In genomic region chr5:59275537-59276276, GRCh38 we compare ENCODE assay signal across 8 cellular contexts.
DNase-seq lines count a peak whose midpoint lies in the region; ATAC-seq and TF ChIP-seq lines count a peak whose summit lies in the region.

No MANE protein-coding gene starts in this region.

- H2AK5ac ChIP-seq in mesendoderm (ENCODE audit: low read length) = no peak overlapping the region

- no peaks in the 10 kb centered on the region for H3K27me3 ChIP-seq in NT2/D1 (ENCODE audit: insufficient read depth, insufficient read length)
- no peaks in the 10 kb centered on the region for H3K27me3 ChIP-seq in mesendoderm (ENCODE audit: insufficient read depth, low read length, poor library complexity)
- no peaks in the 10 kb centered on the region for H3K27me3 ChIP-seq in thyroid gland

- intact Hi-C loops in thyroid gland (cut with DNase I) = no loop called here

- WGBS in mesendoderm (ENCODE audit: extremely low coverage, insufficient coverage, low lambda C conversion rate) = no CpG with 5 or more reads among the region's 15 CpGs
- WGBS in thyroid gland, 2 donors = 2 to 4% methylated on average over 15 of the region's 15 CpGs

- peak overlapping the region; percentile 63 for H3K4me2 ChIP-seq in mesendoderm (ENCODE audit: low read length)

- H3K79me2 ChIP-seq in mesendoderm (ENCODE audit: control insufficient read depth, insufficient read depth, low read length) = no peaks in the 10 kb centered on the region

- H3K4me1 ChIP-seq in NT2/D1 (ENCODE audit: insufficient read depth, insufficient read length) (no peaks in the 10 kb centered on the region), mesendoderm (ENCODE audit: control insufficient read depth, low read depth, low read length) (no peaks in the 10 kb centered on the region), thyroid gland (peaks cover 4 to 22% of the 10 kb centered on the region in 2 donors)

- H3K23ac ChIP-seq in mesendoderm (ENCODE audit: low read length) = no peak overlapping the region

- no peaks in the 10 kb centered on the region for H3K79me1 ChIP-seq in mesendoderm (ENCODE audit: low read length)

- no peaks in the 10 kb centered on the region for H3K9me3 ChIP-seq in NT2/D1 (ENCODE audit: insufficient read depth, low read length)
- H3K9me3 ChIP-seq in thyroid gland = no peaks in the 10 kb centered on the region

- H3K4ac ChIP-seq in mesendoderm (ENCODE audit: low read depth, low read length) = no peak overlapping the region

- H2BK15ac ChIP-seq in mesendoderm (replicated peaks; ENCODE audit: low read depth) = no peak overlapping the region

- no peak overlapping the region for H3K18ac ChIP-seq in mesendoderm (ENCODE audit: low read length)

- H2BK120ac ChIP-seq in mesendoderm (ENCODE audit: low read depth, low read length) = no peak overlapping the region

- no peak overlapping the region for H4K5ac ChIP-seq in mesendoderm (ENCODE audit: low read length)

- no peak for TF ChIP-seq CTCF in thyroid gland (IDR thresholded peaks at IDR 0.05)

- H3K9ac ChIP-seq in NT2/D1 (ENCODE audit: insufficient read length, low read depth) = peak overlapping the region; percentile 18
- H3K9ac ChIP-seq in mesendoderm (ENCODE audit: low read length) = peak overlapping the region; percentile 41

- no peak overlapping the region for H2BK5ac ChIP-seq in mesendoderm (ENCODE audit: low read length)

- no peak for ATAC-seq in GM21737 (IDR thresholded peaks at IDR 0.05; ENCODE audit: unreplicated experiment)
- no peak for ATAC-seq in GM19351 (IDR thresholded peaks at IDR 0.05; ENCODE audit: unreplicated experiment)

- H3K36me3 ChIP-seq in NT2/D1 (ENCODE audit: insufficient read depth, insufficient read length, low read length) (no peaks in the 10 kb centered on the region), mesendoderm (ENCODE audit: control insufficient read depth, insufficient read depth, low read length) (no peaks in the 10 kb centered on the region), thyroid gland (no peaks in the 10 kb centered on the region)

- H3K56ac ChIP-seq in mesendoderm (ENCODE audit: low read length) = no peak overlapping the region

- H3K4me3 ChIP-seq in NT2/D1 (ENCODE audit: insufficient read length, low read depth) = peak overlapping the region; percentile 21
- no peak overlapping the region for H3K4me3 ChIP-seq in mesendoderm (ENCODE audit: low read length)
- peak overlapping the region in 2 of 3 donors; percentile 34 to 47 for H3K4me3 ChIP-seq in thyroid gland (replicated peaks in 1 of 3)

- H4K8ac ChIP-seq in mesendoderm (ENCODE audit: low read depth, low read length) = no peak overlapping the region

- peak in 1 of 2 donors; percentile 44 for TF ChIP-seq POLR2A in thyroid gland (IDR thresholded peaks at IDR 0.05)

- H3K27ac ChIP-seq in mesendoderm (ENCODE audit: low read depth, low read length) (no peak overlapping the region), thyroid gland (peak overlapping the region; percentile 86 to 87 (median 87))

- DNase-seq in D341Med (ENCODE audit: low spot score) (peak; percentile 18), NT2/D1 (ENCODE audit: low read depth, low spot score) (peak; percentile 57), epidermal melanocyte (ENCODE audit: insufficient read length, low spot score) (peak; percentile 31), mesendoderm (peak; percentile 87), thyroid gland (peak; percentile 60 to 72), activated gamma-delta T cell (lab: John Stamatoyannopoulos, UW) (no peak)
